ENCODE assay signal across 8 cellular contexts in the genomic region with DNA sequence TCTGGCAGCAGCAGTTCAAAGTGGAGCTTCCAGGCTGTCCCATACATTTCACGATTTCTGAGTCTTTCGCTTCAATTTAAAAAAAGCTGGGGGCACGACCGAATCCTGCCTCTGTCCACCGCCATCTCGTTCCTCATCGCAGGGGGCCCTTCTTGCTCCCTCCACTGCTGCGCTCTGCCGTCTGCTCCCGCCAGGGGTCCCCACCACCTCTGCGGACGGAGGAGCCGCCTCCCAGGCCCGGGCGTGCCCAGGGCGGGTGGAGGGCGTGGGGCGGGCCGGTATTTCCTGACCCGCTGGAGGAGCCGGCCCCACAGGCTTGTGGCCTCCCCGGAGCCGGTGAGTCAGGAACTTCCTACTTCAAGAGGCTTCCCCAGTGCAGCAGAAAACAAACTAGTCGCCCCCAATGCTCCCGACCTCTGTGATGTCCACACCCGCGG. TPM values are rescaled to one million over a fixed set of nuclear protein-coding genes. Genes with fewer than 3 reads are reported as not detected.
DNase-seq lines count a peak whose midpoint lies in the region; ATAC-seq and TF ChIP-seq lines count a peak whose summit lies in the region.

No MANE protein-coding gene starts in this region.

- POLR2A ChIA-PET in naive thymus-derived CD8-positive, alpha-beta T cell (lab: Charles Lee), result interaction anchor here (0.6 to 12.6 kb wide), 25 partner anchors 8 to 219 kb away, joined by 3 to 253 read pairs (median 4); a partner anchor contains a TSS

- peak overlapping the region; percentile 16 for H3K9ac ChIP-seq in fibroblast of lung (ENCODE audit: insufficient read depth, low read length)

- peaks cover 15% of the 10 kb centered on the region for H3K4me1 ChIP-seq in fibroblast of lung (ENCODE audit: control insufficient read depth, extremely low read depth, insufficient read depth, low read length)

- H3K27ac Mint-ChIP-seq in activated T-helper 1 cell treated with anti-CD3 and anti-CD28 coated beads, Interleukin-12 subunit alpha, Interleukin-12 subunit beta, Interleukin-2, Interleukin-4 antibody, amounts not matched to agents 30 ng/mL and 10 ng/mL and 1 ng/mL, durations not matched to agents 14 hours and 24 hours and 36 hours, result peak overlapping the region; percentile 100
- peak overlapping the region; percentile 97 to 100 (median 99) for H3K27ac Mint-ChIP-seq in naive thymus-derived CD8-positive, alpha-beta T cell
- H3K27ac Mint-ChIP-seq in stimulated activated effector memory CD8-positive, alpha-beta T cell treated with anti-CD3 and anti-CD28 coated beads, Interleukin-12 subunit alpha, Interleukin-12 subunit beta, amount 100 ng/mL, for 72 hours, result peak overlapping the region; percentile 99

- peaks cover 8% of the 10 kb centered on the region for H3K36me3 ChIP-seq in fibroblast of lung (ENCODE audit: control insufficient read depth, insufficient read depth, low read length)

- no peaks in the 10 kb centered on the region for H3K9me3 ChIP-seq in fibroblast of lung (ENCODE audit: control insufficient read depth, insufficient read depth, low read depth, low read length)

- H3K36me3 Mint-ChIP-seq in activated T-helper 1 cell treated with anti-CD3 and anti-CD28 coated beads, Interleukin-12 subunit alpha, Interleukin-12 subunit beta, Interleukin-2, Interleukin-4 antibody, amounts not matched to agents 30 ng/mL and 10 ng/mL and 1 ng/mL, durations not matched to agents 14 hours and 24 hours and 36 hours (ENCODE audit: low read depth), result peaks cover 25% of the 10 kb centered on the region
- H3K36me3 Mint-ChIP-seq in naive thymus-derived CD8-positive, alpha-beta T cell, result peaks cover 0 to 24% (median 2%) of the 10 kb centered on the region in 3 donors
- no peaks in the 10 kb centered on the region for H3K36me3 Mint-ChIP-seq in stimulated activated effector memory CD8-positive, alpha-beta T cell treated with anti-CD3 and anti-CD28 coated beads, Interleukin-12 subunit alpha, Interleukin-12 subunit beta, amount 100 ng/mL, for 72 hours

- DNase-seq in AG08395 (ENCODE audit: low spot score) (peak; percentile 94), HUDEP-2 (lab: John Stamatoyannopoulos, UW; ENCODE audit: unreplicated experiment in 76 of 76) (peak in 72 of 76 experiments; percentile 50 to 92 (median 84)), RKO (ENCODE audit: low spot score) (peak; percentile 93), fibroblast of lung (ENCODE audit: low read depth in 2 of 2) (peak; percentile 86 to 93)
- peak; percentile 89 for DNase-seq in activated T-helper 1 cell treated with anti-CD3 and anti-CD28 coated beads, Interleukin-12 subunit alpha, Interleukin-12 subunit beta, Interleukin-2, Interleukin-4 antibody, amounts not matched to agents 30 ng/mL and 10 ng/mL and 1 ng/mL, durations not matched to agents 14 hours and 24 hours and 36 hours (ENCODE audit: low spot score)
- DNase-seq in naive thymus-derived CD8-positive, alpha-beta T cell, result peak in 9 of 10 donors; percentile 74 to 91 (median 83)
- DNase-seq in stimulated activated effector memory CD8-positive, alpha-beta T cell treated with anti-CD3 and anti-CD28 coated beads, Interleukin-12 subunit alpha, Interleukin-12 subunit beta, amount 100 ng/mL, for 72 hours (ENCODE audit: low spot score in 2 of 2), result peak; percentile 90 to 96

- peak; percentile 31 for ATAC-seq in GM18868 (IDR thresholded peaks at IDR 0.05; ENCODE audit: unreplicated experiment)
- peak; percentile 10 to 14 for ATAC-seq in naive thymus-derived CD8-positive, alpha-beta T cell
- peak; percentile 55 for ATAC-seq in stimulated activated effector memory CD8-positive, alpha-beta T cell treated with anti-CD3 and anti-CD28 coated beads, Interleukin-12 subunit alpha, Interleukin-12 subunit beta, amount 100 ng/mL, for 72 hours

- H3K79me2 ChIP-seq in fibroblast of lung (ENCODE audit: control insufficient read depth, insufficient read depth, low read length), result no peaks in the 10 kb centered on the region

- TF ChIP-seq CTCF in fibroblast of lung (conservative IDR thresholded peaks at IDR 0.05 in 1 of 2, IDR thresholded peaks at IDR 0.05 in 1 of 2; ENCODE audit: low read depth in 1 of 2, low read length in 2 of 2), result peak; percentile 86 to 94

- H3K4me2 ChIP-seq in fibroblast of lung (ENCODE audit: extremely low read depth, insufficient read depth, low read length), result peak overlapping the region; percentile 68

- no peak overlapping the region for H3K27ac ChIP-seq in fibroblast of lung (ENCODE audit: insufficient read depth, low read length)

- no peaks in the 10 kb centered on the region for H3K27me3 ChIP-seq in fibroblast of lung (ENCODE audit: control insufficient read depth, insufficient read depth, low read length)

- peak overlapping the region; percentile 58 for H2AFZ ChIP-seq in fibroblast of lung (ENCODE audit: low read length)

- intact Hi-C loops in activated T-helper 1 cell treated with anti-CD3 and anti-CD28 coated beads, Interleukin-12 subunit alpha, Interleukin-12 subunit beta, Interleukin-2, Interleukin-4 antibody, amounts not matched to agents 30 ng/mL and 10 ng/mL and 1 ng/mL, durations not matched to agents 14 hours and 24 hours and 36 hours (cut with micrococcal nuclease), result loop anchor here (2.0 to 5.0 kb wide), 4 partner anchors 167 to 1387 kb away; a partner anchor contains a TSS

- H3K4me3 ChIP-seq in fibroblast of lung (replicated peaks in 1 of 4; ENCODE audit: control extremely low read depth in 1 of 4, insufficient read depth in 1 of 4, low read depth in 3 of 4, low read length in 4 of 4), result peak overlapping the region in 1 of 4 experiments; percentile 35

- peaks cover 2% of the 10 kb centered on the region for H3K27me3 Mint-ChIP-seq in activated T-helper 1 cell treated with anti-CD3 and anti-CD28 coated beads, Interleukin-12 subunit alpha, Interleukin-12 subunit beta, Interleukin-2, Interleukin-4 antibody, amounts not matched to agents 30 ng/mL and 10 ng/mL and 1 ng/mL, durations not matched to agents 14 hours and 24 hours and 36 hours (ENCODE audit: insufficient read depth)
- peaks cover 0 to 3% (median 0%) of the 10 kb centered on the region in 5 donors for H3K27me3 Mint-ChIP-seq in naive thymus-derived CD8-positive, alpha-beta T cell

- peaks cover 68% of the 10 kb centered on the region for H3K4me1 Mint-ChIP-seq in activated T-helper 1 cell treated with anti-CD3 and anti-CD28 coated beads, Interleukin-12 subunit alpha, Interleukin-12 subunit beta, Interleukin-2, Interleukin-4 antibody, amounts not matched to agents 30 ng/mL and 10 ng/mL and 1 ng/mL, durations not matched to agents 14 hours and 24 hours and 36 hours (ENCODE audit: low read depth)
- H3K4me1 Mint-ChIP-seq in naive thymus-derived CD8-positive, alpha-beta T cell, result peaks cover 44 to 70% (median 68%) of the 10 kb centered on the region in 4 donors
- H3K4me1 Mint-ChIP-seq in stimulated activated effector memory CD8-positive, alpha-beta T cell treated with anti-CD3 and anti-CD28 coated beads, Interleukin-12 subunit alpha, Interleukin-12 subunit beta, amount 100 ng/mL, for 72 hours, result peaks cover 70% of the 10 kb centered on the region

- H4K20me1 ChIP-seq in fibroblast of lung (ENCODE audit: control insufficient read depth, extremely low read depth, insufficient read depth, low read length), result no peaks in the 10 kb centered on the region

- peak overlapping the region; percentile 94 for H3K4me3 Mint-ChIP-seq in activated T-helper 1 cell treated with anti-CD3 and anti-CD28 coated beads, Interleukin-12 subunit alpha, Interleukin-12 subunit beta, Interleukin-2, Interleukin-4 antibody, amounts not matched to agents 30 ng/mL and 10 ng/mL and 1 ng/mL, durations not matched to agents 14 hours and 24 hours and 36 hours
- H3K4me3 Mint-ChIP-seq in naive thymus-derived CD8-positive, alpha-beta T cell, result peak overlapping the region; percentile 86 to 98 (median 93)
- peak overlapping the region; percentile 93 for H3K4me3 Mint-ChIP-seq in stimulated activated effector memory CD8-positive, alpha-beta T cell treated with anti-CD3 and anti-CD28 coated beads, Interleukin-12 subunit alpha, Interleukin-12 subunit beta, amount 100 ng/mL, for 72 hours

- H3K9me3 Mint-ChIP-seq in activated T-helper 1 cell treated with anti-CD3 and anti-CD28 coated beads, Interleukin-12 subunit alpha, Interleukin-12 subunit beta, Interleukin-2, Interleukin-4 antibody, amounts not matched to agents 30 ng/mL and 10 ng/mL and 1 ng/mL, durations not matched to agents 14 hours and 24 hours and 36 hours, result no peaks in the 10 kb centered on the region
- no peaks in the 10 kb centered on the region for H3K9me3 Mint-ChIP-seq in naive thymus-derived CD8-positive, alpha-beta T cell
- H3K9me3 Mint-ChIP-seq in stimulated activated effector memory CD8-positive, alpha-beta T cell treated with anti-CD3 and anti-CD28 coated beads, Interleukin-12 subunit alpha, Interleukin-12 subunit beta, amount 100 ng/mL, for 72 hours, result no peaks in the 10 kb centered on the region

RNA-seq across cellular contexts. Expression of a gene that starts 50.4 kb away (rescaled TPM):
- total RNA-seq in activated T-helper 1 cell treated with anti-CD3 and anti-CD28 coated beads, Interleukin-12 subunit alpha, Interleukin-12 subunit beta, Interleukin-2, Interleukin-4 antibody, amounts not matched to agents 30 ng/mL and 10 ng/mL and 1 ng/mL, durations not matched to agents 14 hours and 24 hours and 36 hours, result 47.9 and 50.2 TPM in 2 replicates
- total RNA-seq in fibroblast of lung, result 7.4 and 12.9 TPM in 2 replicates
- polyA plus RNA-seq in fibroblast of lung, result 6.7 and 6.8 TPM in 2 replicates
- 8.8 and 10.5 TPM in 2 replicates for polyA plus RNA-seq in fibroblast of lung (2012)
- 17.6 and 22.8 TPM in 2 replicates for polyA minus RNA-seq in fibroblast of lung (ENCODE audit: low replicate concordance)
- total RNA-seq in naive thymus-derived CD8-positive, alpha-beta T cell, result 100 to 1,000 TPM; 117 to 124 TPM
- polyA plus RNA-seq in naive thymus-derived CD8-positive, alpha-beta T cell, result 10 to 100 TPM; 37.1 to 76.4 (median 49.4) TPM

RNA-seq across cellular contexts. Expression of a gene that starts 50.6 kb away (rescaled TPM):
- 64.0 and 67.4 TPM in 2 replicates for total RNA-seq in activated T-helper 1 cell treated with anti-CD3 and anti-CD28 coated beads, Interleukin-12 subunit alpha, Interleukin-12 subunit beta, Interleukin-2, Interleukin-4 antibody, amounts not matched to agents 30 ng/mL and 10 ng/mL and 1 ng/mL, durations not matched to agents 14 hours and 24 hours and 36 hours
- 39.8 TPM in 2 replicates for total RNA-seq in fibroblast of lung
- polyA plus RNA-seq in fibroblast of lung, result 88.6 and 92.6 TPM in 2 replicates
- 49.4 and 59.3 TPM in 2 replicates for polyA plus RNA-seq in fibroblast of lung (2012)
- polyA minus RNA-seq in fibroblast of lung (ENCODE audit: low replicate concordance), result 3.4 and 7.2 TPM in 2 replicates
- 100 to 1,000 TPM in 1 of 2 experiments, 10 to 100 TPM in 1; 98.7 to 104 TPM for total RNA-seq in naive thymus-derived CD8-positive, alpha-beta T cell
- 100 to 1,000 TPM; 191 to 242 (median 222) TPM for polyA plus RNA-seq in naive thymus-derived CD8-positive, alpha-beta T cell
